1 cellular context compared by ENCODE assay signal in the genomic region with DNA sequence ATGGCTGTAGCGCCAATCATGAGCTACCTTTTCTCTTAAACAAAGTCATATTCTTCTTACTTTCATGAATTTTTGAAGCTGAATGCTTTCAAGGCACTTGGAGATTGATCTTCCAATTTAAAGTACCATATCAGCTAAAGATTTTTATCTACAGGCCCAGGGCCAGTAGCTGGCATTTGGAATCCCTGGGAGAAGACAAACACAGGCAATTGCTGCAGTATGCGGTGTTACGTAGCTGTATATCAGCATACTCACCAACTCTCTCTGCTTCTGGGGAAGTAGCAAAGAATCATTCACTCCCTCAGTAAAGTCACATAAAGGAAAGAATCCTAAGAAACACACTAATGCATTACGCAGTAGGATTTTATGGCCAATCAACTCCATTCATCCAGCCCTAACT.
TF ChIP-seq lines count a peak whose summit lies in the region.

No MANE protein-coding gene starts in this region.

TF ChIP-seq in GM23338, 12 proteins besides CTCF, POLR2A, EP300 and RAD21 (continued from another document):
- TF ChIP-seq, protein P1, sequence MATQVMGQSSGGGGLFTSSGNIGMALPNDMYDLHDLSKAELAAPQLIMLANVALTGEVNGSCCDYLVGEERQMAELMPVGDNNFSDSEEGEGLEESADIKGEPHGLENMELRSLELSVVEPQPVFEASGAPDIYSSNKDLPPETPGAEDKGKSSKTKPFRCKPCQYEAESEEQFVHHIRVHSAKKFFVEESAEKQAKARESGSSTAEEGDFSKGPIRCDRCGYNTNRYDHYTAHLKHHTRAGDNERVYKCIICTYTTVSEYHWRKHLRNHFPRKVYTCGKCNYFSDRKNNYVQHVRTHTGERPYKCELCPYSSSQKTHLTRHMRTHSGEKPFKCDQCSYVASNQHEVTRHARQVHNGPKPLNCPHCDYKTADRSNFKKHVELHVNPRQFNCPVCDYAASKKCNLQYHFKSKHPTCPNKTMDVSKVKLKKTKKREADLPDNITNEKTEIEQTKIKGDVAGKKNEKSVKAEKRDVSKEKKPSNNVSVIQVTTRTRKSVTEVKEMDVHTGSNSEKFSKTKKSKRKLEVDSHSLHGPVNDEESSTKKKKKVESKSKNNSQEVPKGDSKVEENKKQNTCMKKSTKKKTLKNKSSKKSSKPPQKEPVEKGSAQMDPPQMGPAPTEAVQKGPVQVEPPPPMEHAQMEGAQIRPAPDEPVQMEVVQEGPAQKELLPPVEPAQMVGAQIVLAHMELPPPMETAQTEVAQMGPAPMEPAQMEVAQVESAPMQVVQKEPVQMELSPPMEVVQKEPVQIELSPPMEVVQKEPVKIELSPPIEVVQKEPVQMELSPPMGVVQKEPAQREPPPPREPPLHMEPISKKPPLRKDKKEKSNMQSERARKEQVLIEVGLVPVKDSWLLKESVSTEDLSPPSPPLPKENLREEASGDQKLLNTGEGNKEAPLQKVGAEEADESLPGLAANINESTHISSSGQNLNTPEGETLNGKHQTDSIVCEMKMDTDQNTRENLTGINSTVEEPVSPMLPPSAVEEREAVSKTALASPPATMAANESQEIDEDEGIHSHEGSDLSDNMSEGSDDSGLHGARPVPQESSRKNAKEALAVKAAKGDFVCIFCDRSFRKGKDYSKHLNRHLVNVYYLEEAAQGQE (IDR thresholded peaks at IDR 0.05; ENCODE audit: unreplicated experiment), result no peak
